7 cellular contexts compared by ENCODE assay signal in the genomic region with DNA sequence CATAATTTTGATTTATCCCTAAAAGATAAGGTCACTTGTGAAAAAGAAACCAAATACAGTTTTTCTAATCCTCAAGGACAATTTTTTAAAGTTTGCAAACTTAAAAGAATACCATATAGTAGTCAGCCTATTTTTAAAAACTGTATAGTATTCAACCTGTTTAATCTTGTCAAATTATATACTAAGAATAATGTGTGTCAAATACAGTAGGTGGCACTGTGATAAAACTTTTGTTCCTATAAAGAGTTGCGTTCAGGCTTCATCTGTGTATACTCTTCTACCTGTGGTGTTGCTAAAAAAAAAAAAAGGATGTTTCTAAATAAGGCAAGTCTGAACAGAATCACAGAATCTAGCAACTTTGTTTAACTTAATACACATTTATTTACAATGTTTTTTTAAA.
DNase-seq lines count a peak whose midpoint lies in the region; ATAC-seq, FAIRE-seq and TF ChIP-seq lines count a peak whose summit lies in the region.

No MANE protein-coding gene starts in this region.

- in situ Hi-C loops in K562 (cut with MboI), result no loop called here

- no peaks in the 10 kb centered on the region for H3K9me3 Mint-ChIP-seq in naive thymus-derived CD8-positive, alpha-beta T cell
- H3K9me3 Mint-ChIP-seq in Calu3 (ENCODE audit: low read depth, unreplicated experiment), result no peaks in the 10 kb centered on the region

- H3K36me3 ChIP-seq in GM06990 (ENCODE audit: control insufficient read depth, insufficient read depth, low read length) (no peaks in the 10 kb centered on the region), K562 (ENCODE audit: control insufficient read depth, insufficient read depth, low read length) (peaks cover 41% of the 10 kb centered on the region; the same call in 2 of the 3 replicates), WERI-Rb-1 (peaks cover 43% of the 10 kb centered on the region)

- TF ChIP-seq EP300 in K562 (IDR thresholded peaks at IDR 0.05; ENCODE audit: low read length), result no peak

- no peaks in the 10 kb centered on the region for H3K79me2 ChIP-seq in K562 (ENCODE audit: control insufficient read depth, insufficient read depth, low read length)

- H3K9me3 ChIP-seq in K562 (replicated peaks; ENCODE audit: control insufficient read depth, insufficient read depth, low read depth, low read length) (no peaks in the 10 kb centered on the region), WERI-Rb-1 (ENCODE audit: severe bottlenecking) (no peaks in the 10 kb centered on the region)

- no peak overlapping the region for H3K27ac Mint-ChIP-seq in naive thymus-derived CD8-positive, alpha-beta T cell
- H3K27ac Mint-ChIP-seq in Calu3 (ENCODE audit: unreplicated experiment), result no peak overlapping the region

- H3K27me3 Mint-ChIP-seq in naive thymus-derived CD8-positive, alpha-beta T cell, result no peaks in the 10 kb centered on the region
- no peaks in the 10 kb centered on the region for H3K27me3 Mint-ChIP-seq in Calu3 (ENCODE audit: unreplicated experiment)

- no peak for TF ChIP-seq CTCF in GM06990 (IDR thresholded peaks at IDR 0.05; ENCODE audit: insufficient read depth, low read length, poor library complexity, severe bottlenecking)
- TF ChIP-seq CTCF in K562 (IDR thresholded peaks at IDR 0.05 in 2 of 3, conservative IDR thresholded peaks at IDR 0.05 in 1 of 3; ENCODE audit: insufficient read depth in 2 of 3, low read depth in 1 of 3, low read length in 3 of 3), result peak in 1 of 3 experiments; percentile 20; a peak in 1 of 6 replicates
- TF ChIP-seq CTCF in WERI-Rb-1 (IDR thresholded peaks at IDR 0.05; ENCODE audit: low read depth, low read length), result no peak
- no peak for TF ChIP-seq CTCF in Calu3 (IDR thresholded peaks at IDR 0.05; ENCODE audit: unreplicated experiment)

- peak in 1 of 2 experiments; percentile 42; a peak in 2 of 4 replicates for TF ChIP-seq RAD21 in K562 (CRISPR knock-in tag; conservative IDR thresholded peaks at IDR 0.05 in 1 of 2, IDR thresholded peaks at IDR 0.05 in 1 of 2)

- intact Hi-C loops in K562 (cut with micrococcal nuclease) (no loop called here), Calu3 (cut with micrococcal nuclease; ENCODE audit: unreplicated experiment) (loop anchor here (2.0 kb wide), 1 partner anchor 134 kb away; a partner anchor contains a TSS)

- no peak overlapping the region for H3K4me3 ChIP-seq in GM06990 (replicated peaks; ENCODE audit: low read depth, low read length)
- H3K4me3 ChIP-seq in K562, result no peak overlapping the region
- no peak overlapping the region for H3K4me3 ChIP-seq in WERI-Rb-1 (ENCODE audit: low read depth, low read length)

- peaks cover 0 to 20% (median 12%) of the 10 kb centered on the region in 3 donors for H3K36me3 Mint-ChIP-seq in naive thymus-derived CD8-positive, alpha-beta T cell
- no peaks in the 10 kb centered on the region for H3K36me3 Mint-ChIP-seq in Calu3 (ENCODE audit: insufficient read depth, unreplicated experiment)

- DNase-seq in GM06990 (ENCODE audit: extremely low read depth, insufficient read length) (peak; percentile 6), M059J (ENCODE audit: low read depth) (peak; percentile 20), K562 (ENCODE audit: extremely low read depth in 1 of 4, low spot score in 3 of 4) (peak in 1 of 4 experiments; percentile 6), WERI-Rb-1 (no peak), Calu3 (no peak), GM12892 (ENCODE audit: insufficient read length) (no peak)
- DNase-seq in naive thymus-derived CD8-positive, alpha-beta T cell, result peak in 4 of 10 donors; percentile 1 to 61 (median 46)

- H3K27ac ChIP-seq in K562 (ENCODE audit: extremely low read depth, low read depth, low read length), result no peak overlapping the region
- no peak overlapping the region for H3K27ac ChIP-seq in WERI-Rb-1

- POLR2A ChIA-PET in K562 (lab: Yijun Ruan, JAX), result no interaction called here
- POLR2A ChIA-PET in naive thymus-derived CD8-positive, alpha-beta T cell (lab: Charles Lee), result interaction anchor here (0.6 kb wide), 1 partner anchor 203 kb away, joined by 3 read pairs; no protein-coding TSS in a partner anchor

- FAIRE-seq in K562 (lab: Jason Lieb, UNC) (no peak), GM12892 (lab: Jason Lieb, UNC) (no peak)

- no peak overlapping the region for H3K4me3 Mint-ChIP-seq in naive thymus-derived CD8-positive, alpha-beta T cell
- no peak overlapping the region for H3K4me3 Mint-ChIP-seq in Calu3 (ENCODE audit: low read depth, unreplicated experiment)

- no peaks in the 10 kb centered on the region for H3K4me1 ChIP-seq in K562 (replicated peaks in 1 of 2; ENCODE audit: control insufficient read depth in 2 of 2, insufficient read depth in 2 of 2, low read length in 2 of 2)

- TF ChIP-seq POLR2A in K562 (conservative IDR thresholded peaks at IDR 0.05), result no peak
- TF ChIP-seq POLR2A in GM12892 (IDR thresholded peaks at IDR 0.05; ENCODE audit: low read depth, low read length), result no peak

- ATAC-seq in K562, result peak; percentile 75
- peak; percentile 89 to 94 for ATAC-seq in naive thymus-derived CD8-positive, alpha-beta T cell

- H4K20me1 ChIP-seq in K562 (replicated peaks; ENCODE audit: control insufficient read depth, insufficient read depth, low read length), result no peaks in the 10 kb centered on the region

- H3K4me1 Mint-ChIP-seq in naive thymus-derived CD8-positive, alpha-beta T cell, result peaks cover 0 to 3% (median 0%) of the 10 kb centered on the region in 4 donors
- H3K4me1 Mint-ChIP-seq in Calu3 (ENCODE audit: low read depth, unreplicated experiment), result no peaks in the 10 kb centered on the region

- BruUV-seq in K562 (replicated peaks; lab: Mats Ljungman, UMichigan), result no TSS peak
- BruUV-seq in Calu3 (replicated peaks; lab: Mats Ljungman, UMichigan), result no TSS peak

- CTCF ChIA-PET in K562 (lab: Yijun Ruan, JAX; ENCODE audit: low intra/inter-chr PET ratio), result no interaction called here
- CTCF ChIA-PET in Calu3 (lab: Charles Lee), result no interaction called here

- no peak overlapping the region for H2AFZ ChIP-seq in K562 (ENCODE audit: low read depth, low read length)

- no peak overlapping the region for H3K9ac ChIP-seq in K562 (ENCODE audit: insufficient read depth in 1 of 2, low read depth in 2 of 2, low read length in 2 of 2)

- no peaks in the 10 kb centered on the region for H3K9me1 ChIP-seq in K562 (ENCODE audit: control insufficient read depth, insufficient read depth, low read length)

- 100% methylated on average over 1 of the region's 1 CpG for WGBS in K562 (ENCODE audit: insufficient coverage, low coverage, missing lambda C conversion rate)

- H3K27me3 ChIP-seq in GM06990 (replicated peaks; ENCODE audit: control insufficient read depth, insufficient read depth, low read length) (no peaks in the 10 kb centered on the region), K562 (ENCODE audit: control insufficient read depth in 2 of 2, insufficient read depth in 2 of 2, low read length in 2 of 2) (no peaks in the 10 kb centered on the region), WERI-Rb-1 (ENCODE audit: insufficient read depth, low read depth, severe bottlenecking) (no peaks in the 10 kb centered on the region)

- no peak overlapping the region for H3K4me2 ChIP-seq in K562 (ENCODE audit: insufficient read depth, low read length)

TF ChIP-seq in K562, 482 proteins besides CTCF, POLR2A, EP300 and RAD21:
- TF ChIP-seq ZNF586 (CRISPR knock-in tag; conservative IDR thresholded peaks at IDR 0.05) (no peak), POLR2H (tag; IDR thresholded peaks at IDR 0.05; ENCODE audit: low read depth) (0 out of 2 replicates have a peak, but pooled peaks have one; percentile 23), GTF2A2 (tag; IDR thresholded peaks at IDR 0.05) (no peak)

Comparison
In these comparisons a context has a peak if more than half of its experiments do, and no peak if none do; other contexts are left out.
1. DNase-seq: peak in GM06990 (single experiment) and M059J (single experiment); none in WERI-Rb-1 (single experiment), Calu3 (single experiment) and GM12892 (single experiment).